In genomic region chr3:141876381-141876890, GRCh38 we compare ENCODE assay signal across 8 cellular contexts. TPM values are rescaled to one million over a fixed set of nuclear protein-coding genes. Genes with fewer than 3 reads are reported as not detected.
DNase-seq lines count a peak whose midpoint lies in the region; ATAC-seq and TF ChIP-seq lines count a peak whose summit lies in the region.

Gene ATP1B3, plus strand, starts transcription at chr3:141876643. Its CDS starts 159 bp downstream, at chr3:141876802.

- peaks cover 32% of the 10 kb centered on the region for H3K4me1 Mint-ChIP-seq in activated B cell treated with CpG ODN at 0.5 μM for 24 hours

- ATAC-seq in GM18858 (IDR thresholded peaks at IDR 0.05; ENCODE audit: unreplicated experiment) (peak; percentile 74), HG03064 (IDR thresholded peaks at IDR 0.05; ENCODE audit: low read depth, unreplicated experiment) (peak; percentile 70), activated B cell treated with CpG ODN at 0.5 μM for 24 hours (ENCODE audit: low read depth) (peak; percentile 80)

- intact Hi-C loops in A673 (cut with micrococcal nuclease; ENCODE audit: unreplicated experiment), result loop anchor here (2.0 to 10.0 kb wide), 3 partner anchors 138 to 642 kb away; partner anchors contain the start of genes PXYLP1 and RNF7
- intact Hi-C loops in activated B cell treated with CpG ODN at 0.5 μM for 24 hours (cut with micrococcal nuclease), result loop anchor here (1.0 to 10.0 kb wide), 12 partner anchors 36 to 1126 kb away; partner anchors contain the start of genes ATR, PXYLP1, RASA2 and SLC25A36

- H3K27ac ChIP-seq in A673 (ENCODE audit: low read depth, low read length, poor library complexity, severe bottlenecking), result peak within 1 kb of the TSS; percentile 97

- peaks cover 26% of the 10 kb centered on the region for H3K4me1 ChIP-seq in A673 (ENCODE audit: insufficient read depth, low read length, poor library complexity, severe bottlenecking)

- no peaks in the 10 kb centered on the region for H3K9me3 Mint-ChIP-seq in activated B cell treated with CpG ODN at 0.5 μM for 24 hours

- TF ChIP-seq CTCF in A673 (conservative IDR thresholded peaks at IDR 0.05; ENCODE audit: low read depth, low read length) (no peak), activated B cell treated with CpG ODN at 0.5 μM for 24 hours (IDR thresholded peaks at IDR 0.05) (no peak), cardiac fibroblast (IDR thresholded peaks at IDR 0.05; ENCODE audit: low read depth, low read length) (no peak)

- DNase-seq in A673 (ENCODE audit: low spot score), result peak; percentile 91
- DNase-seq in NCI-H2171 treated with DMSO at 0.1 percent for 48 hours (lab: John Stamatoyannopoulos, UW), result peak; percentile 80
- DNase-seq in activated B cell treated with CpG ODN at 0.5 μM for 24 hours, result peak; percentile 84
- DNase-seq in cardiac fibroblast (ENCODE audit: low read depth in 2 of 2), result peak; percentile 76 to 89
- DNase-seq in islet precursor cell, result peak; percentile 89
- peak; percentile 79 for DNase-seq in stimulated activated CD4-positive, alpha-beta T cell treated with anti-CD3 and anti-CD28 coated beads, Interleukin-12 subunit alpha, Interleukin-12 subunit beta, amount 100 ng/mL, for 4 hours

- H3K9me3 ChIP-seq in A673 (ENCODE audit: low read depth, low read length, poor library complexity, severe bottlenecking), result no peaks in the 10 kb centered on the region

- H3K27ac Mint-ChIP-seq in activated B cell treated with CpG ODN at 0.5 μM for 24 hours, result peak within 1 kb of the TSS; percentile 93

- peak within 1 kb of the TSS; percentile 93 for H3K4me3 Mint-ChIP-seq in activated B cell treated with CpG ODN at 0.5 μM for 24 hours

- BruUV-seq in A673 (replicated peaks; lab: Mats Ljungman, UMichigan), result no TSS peak

- H3K36me3 Mint-ChIP-seq in activated B cell treated with CpG ODN at 0.5 μM for 24 hours (ENCODE audit: low read depth), result peaks cover 9% of the 10 kb centered on the region

- no peaks in the 10 kb centered on the region for H3K27me3 Mint-ChIP-seq in activated B cell treated with CpG ODN at 0.5 μM for 24 hours

- POLR2A ChIA-PET in A673 (lab: Charles Lee; ENCODE audit: low non-redundant PET), result interaction anchor here (0.8 kb wide), 1 partner anchor 269 kb away, joined by 3 read pairs; no protein-coding TSS in a partner anchor
- POLR2A ChIA-PET in activated B cell treated with CpG ODN at 0.5 μM for 24 hours (lab: Charles Lee), result interaction anchor here (0.8 to 3.2 kb wide), 5 partner anchors 9 to 139 kb away, joined by 3 to 42 read pairs (median 11); partner anchors contain the start of gene RNF7

- no peaks in the 10 kb centered on the region for H3K27me3 ChIP-seq in A673 (replicated peaks; ENCODE audit: insufficient read depth, low read depth, low read length, poor library complexity)

- H3K4me3 ChIP-seq in A673 (ENCODE audit: low read depth, low read length, poor library complexity, severe bottlenecking), result peak within 1 kb of the TSS; percentile 99
- peak within 1 kb of the TSS; percentile 82 to 86 for H3K4me3 ChIP-seq in cardiac fibroblast (replicated peaks in 1 of 2; ENCODE audit: low read depth in 2 of 2, low read length in 2 of 2)

- CTCF ChIA-PET in A673 (lab: Charles Lee) (interaction anchor here (0.6 kb wide), 1 partner anchor 205 kb away, joined by 4 read pairs; no protein-coding TSS in a partner anchor), activated B cell treated with CpG ODN at 0.5 μM for 24 hours (lab: Charles Lee) (interaction anchor here (1.5 kb wide), 1 partner anchor 138 kb away, joined by 4 read pairs; the partner anchor contains the start of gene RNF7)

- no peaks in the 10 kb centered on the region for H3K36me3 ChIP-seq in A673 (ENCODE audit: insufficient read depth, low read length, poor library complexity, severe bottlenecking)

RNA-seq across cellular contexts. Expression of gene ATP1B3, which starts in this region (rescaled TPM):
- 130 and 167 TPM in 2 replicates for total RNA-seq in A673 (2021)
- 61.1 and 68.8 TPM in 2 replicates for total RNA-seq in activated B cell treated with CpG ODN at 0.5 μM for 24 hours

Comparison
In these comparisons a context has a peak if more than half of its experiments do, and no peak if none do; other contexts are left out.
1. Peak in every context shown above with its lines: DNase-seq, ATAC-seq, H3K4me3 ChIP-seq and H3K27ac ChIP-seq.